ENCODE assay signal across 1 cellular context in genomic region chr9:132717326-132717945, GRCh38.
A peak's percentile ranks its signal among the peaks of the same experiment; 100 is the strongest.
TF ChIP-seq lines count a peak whose summit lies in the region.

No MANE protein-coding gene starts in this region.

TF ChIP-seq in K562, 482 proteins besides CTCF, POLR2A, EP300 and RAD21 (continued from another document):
- TF ChIP-seq TFE3 (CRISPR knock-in tag; IDR thresholded peaks at IDR 0.05) = peak; percentile 68
- TF ChIP-seq GTF3C2 (IDR thresholded peaks at IDR 0.05; ENCODE audit: borderline replicate concordance, extremely low read depth, insufficient read length) = no peak
- TF ChIP-seq MIER1 (IDR thresholded peaks at IDR 0.05; ENCODE audit: low read depth) = no peak
- TF ChIP-seq HBP1 (CRISPR knock-in tag; IDR thresholded peaks at IDR 0.05) = no peak
- TF ChIP-seq PHB (CRISPR knock-in tag; IDR thresholded peaks at IDR 0.05) = no peak
- TF ChIP-seq USF1 (CRISPR knock-in tag; IDR thresholded peaks at IDR 0.05) = peak; percentile 62
- no peak for TF ChIP-seq HDAC6 (IDR thresholded peaks at IDR 0.05; ENCODE audit: low read depth, low read length)
- no peak for TF ChIP-seq BCL6 (CRISPR knock-in tag; IDR thresholded peaks at IDR 0.05)
- TF ChIP-seq USF2 (CRISPR knock-in tag; IDR thresholded peaks at IDR 0.05) = peak; percentile 65
- TF ChIP-seq BACH1 (tag; IDR thresholded peaks at IDR 0.05) = no peak
- TF ChIP-seq ZZZ3 (IDR thresholded peaks at IDR 0.05) = no peak
- no peak for TF ChIP-seq SPI1 (IDR thresholded peaks at IDR 0.05; ENCODE audit: borderline replicate concordance, low read depth, low read length)
- TF ChIP-seq TAL1 (IDR thresholded peaks at IDR 0.05) = no peak
TF ChIP-seq in K562: peak in this region for 5.
